16 cellular contexts compared by ENCODE assay signal in the genomic region with DNA sequence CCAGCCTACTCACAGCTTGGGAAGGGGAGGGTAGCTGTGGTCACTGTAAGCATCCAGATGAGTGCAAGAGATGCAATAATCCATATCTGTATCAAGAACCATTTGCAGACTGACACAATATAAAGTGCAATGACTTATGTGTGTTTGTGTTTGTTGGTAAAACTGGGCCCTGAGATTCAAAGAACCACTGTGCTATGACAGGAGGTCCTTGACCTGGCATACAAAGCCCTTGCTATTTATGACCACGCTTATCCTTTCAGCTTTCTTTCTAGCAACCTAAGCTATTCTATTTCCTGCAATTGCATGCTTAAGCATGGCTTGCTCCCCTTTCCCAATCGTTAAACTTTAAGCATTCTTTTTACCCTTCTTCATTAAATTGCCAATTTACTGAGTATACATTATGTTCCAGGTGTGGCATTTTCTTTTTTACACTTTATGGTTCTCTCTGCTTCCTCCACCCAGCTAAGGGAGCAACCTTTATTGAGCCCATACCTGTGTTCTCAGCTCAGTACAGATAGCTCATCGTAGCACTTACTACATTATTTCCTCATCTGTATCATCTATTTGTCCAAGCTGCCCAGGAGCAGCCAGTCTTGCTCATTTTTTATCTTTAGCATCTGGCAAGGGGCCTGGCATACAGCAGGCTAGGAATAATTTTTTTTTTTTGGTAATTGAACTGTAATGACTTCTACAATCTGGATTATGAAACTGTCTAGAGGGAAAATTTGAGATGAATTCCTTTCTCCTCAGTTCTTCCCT. TPM values are rescaled to one million over a fixed set of nuclear protein-coding genes. Genes with fewer than 3 reads are reported as not detected.
DNase-seq lines count a peak whose midpoint lies in the region; ATAC-seq and TF ChIP-seq lines count a peak whose summit lies in the region.
"Had no signal": no experiment of that assay in that cellular context is flagged by ENCODE, and none has a peak within 500 bp of the region (broad histone marks: within the 10 kb centered on the region; RNA-seq: fewer than 3 reads in every experiment).

No MANE protein-coding gene starts in this region.

- no peak overlapping the region for H3K9ac ChIP-seq in parathyroid adenoma

- peaks cover 44% of the 10 kb centered on the region for H3K4me1 Mint-ChIP-seq in CD4-positive, alpha-beta T cell (ENCODE audit: low read depth)

- TF ChIP-seq CTCF in AG04449 (IDR thresholded peaks at IDR 0.05; ENCODE audit: insufficient read depth, low read length, missing control alignments) (no peak), Peyer's patch (IDR thresholded peaks at IDR 0.05) (no peak), parathyroid adenoma (IDR thresholded peaks at IDR 0.05) (no peak)
- no peak for TF ChIP-seq CTCF in CD4-positive, alpha-beta T cell (IDR thresholded peaks at IDR 0.05)

- peaks cover 11% of the 10 kb centered on the region for H3K79me2 ChIP-seq in parathyroid adenoma

- no peak overlapping the region for H3K4me2 ChIP-seq in parathyroid adenoma (ENCODE audit: low read length)

- TF ChIP-seq POLR2A in Peyer's patch (IDR thresholded peaks at IDR 0.05), result peak in 1 of 2 donors; percentile 34

- no peak overlapping the region for H2AFZ ChIP-seq in parathyroid adenoma

- POLR2A ChIA-PET in AG04449 (lab: Yijun Ruan, JAX), result no interaction called here
- POLR2A ChIA-PET in CD4-positive, alpha-beta T cell (lab: Charles Lee), result interaction anchor here (0.7 kb wide), 1 partner anchor 99 kb away, joined by 4 read pairs; a partner anchor contains a TSS

- H3K9me3 ChIP-seq in Peyer's patch, result no peaks in the 10 kb centered on the region
- no peaks in the 10 kb centered on the region for H3K9me3 ChIP-seq in parathyroid adenoma (ENCODE audit: control insufficient read depth, low read length)
- H3K9me3 ChIP-seq in CD4-positive, alpha-beta T cell (ENCODE audit: control insufficient read depth, low read length), result no peaks in the 10 kb centered on the region
- H3K9me3 ChIP-seq: thoracic aorta had no signal

- H3K27ac ChIP-seq in Peyer's patch (peak overlapping the region in 3 of 4 donors; percentile 33 to 99 (median 99)), parathyroid adenoma (peak overlapping the region; percentile 51)
- H3K27ac ChIP-seq in CD4-positive, alpha-beta T cell (ENCODE audit: low read depth, low read length), result no peak overlapping the region

- H3K27me3 Mint-ChIP-seq in CD4-positive, alpha-beta T cell, result no peaks in the 10 kb centered on the region
- H3K27me3 Mint-ChIP-seq: activated CD4-positive, alpha-beta T cell treated with anti-CD3 and anti-CD28 coated beads for 36 hours had no signal

- no peaks in the 10 kb centered on the region for H3K27me3 ChIP-seq in Peyer's patch
- H3K27me3 ChIP-seq in parathyroid adenoma (ENCODE audit: control insufficient read depth, insufficient read depth, low read length), result no peaks in the 10 kb centered on the region
- no peaks in the 10 kb centered on the region for H3K27me3 ChIP-seq in CD4-positive, alpha-beta T cell (ENCODE audit: control insufficient read depth, insufficient read depth, low read length)

- intact Hi-C loops in CD4-positive, alpha-beta T cell (cut with DNase I, micrococcal nuclease), result loop anchor here in 1 of 2 experiments (5.0 to 10.0 kb wide), 5 partner anchors 99 to 1851 kb away; a partner anchor contains a TSS

- no peak overlapping the region for H3K27ac Mint-ChIP-seq in CD4-positive, alpha-beta T cell
- H3K27ac Mint-ChIP-seq: activated CD4-positive, alpha-beta T cell treated with anti-CD3 and anti-CD28 coated beads for 36 hours had no signal

- H3K4me3 Mint-ChIP-seq in CD4-positive, alpha-beta T cell, result no peak overlapping the region
- H3K4me3 Mint-ChIP-seq: activated CD4-positive, alpha-beta T cell treated with anti-CD3 and anti-CD28 coated beads for 36 hours had no signal

- H3K4me3 ChIP-seq in AG04449 (ENCODE audit: low read depth, low read length) (no peak overlapping the region), Peyer's patch (no peak overlapping the region), parathyroid adenoma (ENCODE audit: low read depth, low read length) (no peak overlapping the region)
- H3K4me3 ChIP-seq: thoracic aorta had no signal

- H3K4me1 ChIP-seq in Peyer's patch (peaks cover 0 to 34% (median 3%) of the 10 kb centered on the region in 4 donors), parathyroid adenoma (peaks cover 20% of the 10 kb centered on the region)

- no peak for ATAC-seq in CD4-positive, alpha-beta T cell (ENCODE audit: poor library complexity)
- ATAC-seq: activated CD4-positive, alpha-beta T cell treated with anti-CD3 and anti-CD28 coated beads for 36 hours; natural killer cell; PC-3 had no signal

- H3K36me3 Mint-ChIP-seq in CD4-positive, alpha-beta T cell (ENCODE audit: low read depth), result peaks cover 32% of the 10 kb centered on the region
- H3K36me3 Mint-ChIP-seq: natural killer cell had no signal

- H3K36me3 ChIP-seq in Peyer's patch, result peaks cover 0 to 7% (median 0%) of the 10 kb centered on the region in 3 donors
- H3K36me3 ChIP-seq in parathyroid adenoma (ENCODE audit: control insufficient read depth, insufficient read depth, low read length), result no peaks in the 10 kb centered on the region

- CTCF ChIA-PET in AG04449 (lab: Yijun Ruan, JAX), result interaction anchor here (1.0 to 4.6 kb wide), 7 partner anchors 8 to 256 kb away, joined by 3 to 44 read pairs (median 4); a partner anchor contains a TSS
- CTCF ChIA-PET in CD4-positive, alpha-beta T cell (lab: Charles Lee), result interaction anchor here (0.6 to 1.7 kb wide), 3 partner anchors 195 to 1784 kb away, joined by 4 to 5 read pairs (median 4); a partner anchor contains a TSS

- H3K9me3 Mint-ChIP-seq in CD4-positive, alpha-beta T cell, result no peaks in the 10 kb centered on the region
- H3K9me3 Mint-ChIP-seq: natural killer cell had no signal

- DNase-seq in AG04449 (ENCODE audit: low read depth, low spot score), result peak; percentile 9
- no peak for DNase-seq in Peyer's patch
- peak; percentile 62 for DNase-seq in fibroblast of gingiva (ENCODE audit: low read depth)
- DNase-seq in stimulated activated CD4-positive, alpha-beta T cell treated with anti-CD3 and anti-CD28 coated beads, Interleukin-4, amount 100 ng/mL, for 1 hour, result no peak
- DNase-seq in activated CD4-positive, CD25-positive, alpha-beta regulatory T cell (lab: John Stamatoyannopoulos, UW), result no peak
- no peak for DNase-seq in CD4-positive, alpha-beta T cell
- no peak for DNase-seq in medulla oblongata (ENCODE audit: extremely low spot score)
- DNase-seq: activated CD4-positive, alpha-beta T cell treated with anti-CD3 and anti-CD28 coated beads for 36 hours; activated T-cell treated with anti-CD3 and anti-CD28 coated beads, Interleukin-2, amount 50 U/mL, for 1 hour; kidney; natural killer cell; NCI-H226; PC-3; T-helper 1 cell had no signal

RNA-seq across cellular contexts. Expression of a gene that starts 3.5 kb away (rescaled TPM):
- 10 to 100 TPM; 20.6 to 49.4 (median 33.6) TPM for total RNA-seq in Peyer's patch
- total RNA-seq in CD4-positive, alpha-beta T cell, result 1 to 10 TPM; 3.2 to 4.5 TPM

Comparison
In these comparisons a context has a peak if more than half of its experiments do, and no peak if none do; other contexts are left out.
1. DNase-seq: peak in AG04449 (single experiment) and fibroblast of gingiva (single experiment); none in Peyer's patch (0 of 3), stimulated activated CD4-positive, alpha-beta T cell treated with anti-CD3 and anti-CD28 coated beads, Interleukin-4, amount 100 ng/mL, for 1 hour (single experiment), activated CD4-positive, CD25-positive, alpha-beta regulatory T cell (0 of 4), CD4-positive, alpha-beta T cell (0 of 10) and medulla oblongata (single experiment).